ENCODE assay signal across 10 cellular contexts in genomic region chr10:3538291-3538849, GRCh38.
DNase-seq lines count a peak whose midpoint lies in the region; ATAC-seq and TF ChIP-seq lines count a peak whose summit lies in the region.
"Had no signal": no experiment of that assay in that cellular context is flagged by ENCODE, and none has a peak within 500 bp of the region (broad histone marks: within the 10 kb centered on the region; RNA-seq: fewer than 3 reads in every experiment).

No MANE protein-coding gene starts in this region.

- no peak for TF ChIP-seq EP300 in suprapubic skin (IDR thresholded peaks at IDR 0.05)

- H3K9me3 Mint-ChIP-seq in activated T-helper 17 cell treated with anti-CD3 and anti-CD28 coated beads, Interleukin-2, amount 50 U/mL, for 72 hours, result no peaks in the 10 kb centered on the region
- H3K9me3 Mint-ChIP-seq: stimulated activated memory B cell treated with anti-CD40 and anti-IgM and Interleukin-4, amounts not matched to agents 10 μg/mL and 1 μg/mL and 100 μg/mL, for 72 hours; WTC11 had no signal

- no peak overlapping the region for H3K27ac Mint-ChIP-seq in activated T-helper 17 cell treated with anti-CD3 and anti-CD28 coated beads, Interleukin-2, amount 50 U/mL, for 72 hours
- H3K27ac Mint-ChIP-seq: stimulated activated memory B cell treated with anti-CD40 and anti-IgM and Interleukin-4, amounts not matched to agents 10 μg/mL and 1 μg/mL and 100 μg/mL, for 72 hours; WTC11 had no signal

- no peaks in the 10 kb centered on the region for H3K36me3 Mint-ChIP-seq in activated T-helper 17 cell treated with anti-CD3 and anti-CD28 coated beads, Interleukin-2, amount 50 U/mL, for 72 hours (ENCODE audit: low read depth)
- H3K36me3 Mint-ChIP-seq: stimulated activated memory B cell treated with anti-CD40 and anti-IgM and Interleukin-4, amounts not matched to agents 10 μg/mL and 1 μg/mL and 100 μg/mL, for 72 hours; WTC11 had no signal

- no peaks in the 10 kb centered on the region for H3K4me1 Mint-ChIP-seq in activated T-helper 17 cell treated with anti-CD3 and anti-CD28 coated beads, Interleukin-2, amount 50 U/mL, for 72 hours
- H3K4me1 Mint-ChIP-seq: stimulated activated memory B cell treated with anti-CD40 and anti-IgM and Interleukin-4, amounts not matched to agents 10 μg/mL and 1 μg/mL and 100 μg/mL, for 72 hours had no signal

- peak overlapping the region; percentile 67 for H3K27ac ChIP-seq in suprapubic skin

- TF ChIP-seq CTCF in WI38 (IDR thresholded peaks at IDR 0.05; ENCODE audit: low read depth, low read length), result no peak
- no peak for TF ChIP-seq CTCF in fibroblast of pulmonary artery (IDR thresholded peaks at IDR 0.05; ENCODE audit: low read length, missing control alignments)
- no peak for TF ChIP-seq CTCF in suprapubic skin (IDR thresholded peaks at IDR 0.05)

- H3K27me3 ChIP-seq in suprapubic skin, result no peaks in the 10 kb centered on the region

- H3K4me3 ChIP-seq in WI38 (ENCODE audit: low read depth, low read length), result peak overlapping the region; percentile 21; the same call in 1 of the 2 replicates
- H3K4me3 ChIP-seq in fibroblast of pulmonary artery (replicated peaks; ENCODE audit: low read depth, low read length), result no peak overlapping the region
- no peak overlapping the region for H3K4me3 ChIP-seq in suprapubic skin

- no peaks in the 10 kb centered on the region for H3K9me3 ChIP-seq in suprapubic skin

- TF ChIP-seq POLR2A in suprapubic skin (IDR thresholded peaks at IDR 0.05), result no peak

- no peak overlapping the region for H3K4me3 Mint-ChIP-seq in activated T-helper 17 cell treated with anti-CD3 and anti-CD28 coated beads, Interleukin-2, amount 50 U/mL, for 72 hours
- H3K4me3 Mint-ChIP-seq: stimulated activated memory B cell treated with anti-CD40 and anti-IgM and Interleukin-4, amounts not matched to agents 10 μg/mL and 1 μg/mL and 100 μg/mL, for 72 hours; WTC11 had no signal

- H3K27me3 Mint-ChIP-seq in activated T-helper 17 cell treated with anti-CD3 and anti-CD28 coated beads, Interleukin-2, amount 50 U/mL, for 72 hours, result no peaks in the 10 kb centered on the region
- H3K27me3 Mint-ChIP-seq: stimulated activated memory B cell treated with anti-CD40 and anti-IgM and Interleukin-4, amounts not matched to agents 10 μg/mL and 1 μg/mL and 100 μg/mL, for 72 hours had no signal

- no peaks in the 10 kb centered on the region for H3K36me3 ChIP-seq in suprapubic skin

- DNase-seq in NCI-H2107 treated with DMSO at 0.1 percent for 48 hours (lab: John Stamatoyannopoulos, UW; ENCODE audit: unreplicated experiment), result peak; percentile 37
- DNase-seq in NCI-H2107 (lab: John Stamatoyannopoulos, UW), result no peak
- peak; percentile 17 for DNase-seq in fibroblast of pulmonary artery (ENCODE audit: low read depth)
- DNase-seq in suprapubic skin (ENCODE audit: low spot score in 2 of 2), result no peak
- DNase-seq in iPS-NIHi7 (ENCODE audit: extremely low spot score), result no peak

- ATAC-seq in GM21825 (IDR thresholded peaks at IDR 0.05; ENCODE audit: unreplicated experiment), result no peak
- ATAC-seq in activated T-helper 17 cell treated with anti-CD3 and anti-CD28 coated beads, Interleukin-2, amount 50 U/mL, for 72 hours (replicated peaks), result no peak
- ATAC-seq: stimulated activated memory B cell treated with anti-CD40 and anti-IgM and Interleukin-4, amounts not matched to agents 10 μg/mL and 1 μg/mL and 100 μg/mL, for 72 hours; WTC11 had no signal

- peaks cover 28% of the 10 kb centered on the region for H3K4me1 ChIP-seq in suprapubic skin

- 64% methylated on average over 9 of the region's 9 CpGs for WGBS in suprapubic skin

Comparison
In these comparisons a context has a peak if more than half of its experiments do, and no peak if none do; other contexts are left out.
1. DNase-seq: peak in NCI-H2107 treated with DMSO at 0.1 percent for 48 hours (single experiment) and fibroblast of pulmonary artery (single experiment); none in NCI-H2107 (single experiment), suprapubic skin (0 of 2) and iPS-NIHi7 (single experiment).